Comparison of ENCODE assay signal across 11 cellular contexts in the genomic region with DNA sequence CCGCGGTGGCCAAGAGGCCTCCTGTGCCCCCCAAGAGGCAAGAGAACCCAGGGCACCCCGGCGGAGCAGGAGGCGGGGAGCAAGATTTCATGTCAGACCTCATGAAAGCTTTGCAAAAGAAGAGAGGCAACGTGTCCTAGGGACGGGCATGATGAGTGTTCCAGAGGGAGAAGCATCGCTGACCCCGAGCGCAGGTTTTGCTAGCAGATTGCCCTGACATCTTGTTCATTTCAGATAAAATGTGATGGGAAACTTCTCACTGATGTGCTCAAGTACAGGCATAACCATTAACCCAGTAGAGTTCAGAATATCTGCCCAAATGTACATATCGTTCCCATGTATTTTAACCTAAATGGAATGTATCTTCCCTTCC.
DNase-seq lines count a peak whose midpoint lies in the region; ATAC-seq and TF ChIP-seq lines count a peak whose summit lies in the region.
"Had no signal": no experiment of that assay in that cellular context is flagged by ENCODE, and none has a peak within 500 bp of the region (broad histone marks: within the 10 kb centered on the region; RNA-seq: fewer than 3 reads in every experiment).

No MANE protein-coding gene starts in this region.

- no peak overlapping the region for H4K12ac ChIP-seq in trophoblast cell (ENCODE audit: low read depth, low read length)

- H3K27me3 Mint-ChIP-seq in Calu3 (ENCODE audit: unreplicated experiment) (no peaks in the 10 kb centered on the region), HFFc6 (ENCODE audit: insufficient read depth) (no peaks in the 10 kb centered on the region)
- no peaks in the 10 kb centered on the region for H3K27me3 Mint-ChIP-seq in activated T-helper 1 cell treated with anti-CD3 and anti-CD28 coated beads, Interleukin-12 subunit alpha, Interleukin-12 subunit beta, Interleukin-2, Interleukin-4 antibody, amounts not matched to agents 30 ng/mL and 10 ng/mL and 1 ng/mL, durations not matched to agents 14 hours and 24 hours and 36 hours (ENCODE audit: insufficient read depth)
- no peaks in the 10 kb centered on the region for H3K27me3 Mint-ChIP-seq in CD4-positive, alpha-beta memory T cell

- no peaks in the 10 kb centered on the region for H3K4me1 Mint-ChIP-seq in Calu3 (ENCODE audit: low read depth, unreplicated experiment)
- H3K4me1 Mint-ChIP-seq in activated T-helper 1 cell treated with anti-CD3 and anti-CD28 coated beads, Interleukin-12 subunit alpha, Interleukin-12 subunit beta, Interleukin-2, Interleukin-4 antibody, amounts not matched to agents 30 ng/mL and 10 ng/mL and 1 ng/mL, durations not matched to agents 14 hours and 24 hours and 36 hours (ENCODE audit: low read depth) = no peaks in the 10 kb centered on the region
- H3K4me1 Mint-ChIP-seq in HFFc6 (ENCODE audit: low read depth) = no peaks in the 10 kb centered on the region
- H3K4me1 Mint-ChIP-seq in CD4-positive, alpha-beta memory T cell = no peaks in the 10 kb centered on the region

- H3K4me3 Mint-ChIP-seq in Calu3 (ENCODE audit: low read depth, unreplicated experiment) = peak overlapping the region; percentile 60
- no peak overlapping the region for H3K4me3 Mint-ChIP-seq in activated T-helper 1 cell treated with anti-CD3 and anti-CD28 coated beads, Interleukin-12 subunit alpha, Interleukin-12 subunit beta, Interleukin-2, Interleukin-4 antibody, amounts not matched to agents 30 ng/mL and 10 ng/mL and 1 ng/mL, durations not matched to agents 14 hours and 24 hours and 36 hours
- no peak overlapping the region for H3K4me3 Mint-ChIP-seq in HFFc6
- H3K4me3 Mint-ChIP-seq in CD4-positive, alpha-beta memory T cell = no peak overlapping the region

- no TSS peak for BruUV-seq in Calu3 (replicated peaks; lab: Mats Ljungman, UMichigan)

- no peak overlapping the region for H2AK5ac ChIP-seq in trophoblast cell (ENCODE audit: low read length)

- H4K20me1 ChIP-seq in fibroblast of lung (ENCODE audit: control insufficient read depth, extremely low read depth, insufficient read depth, low read length) = no peaks in the 10 kb centered on the region

- no peaks in the 10 kb centered on the region for H3K4me1 ChIP-seq in fibroblast of lung (ENCODE audit: control insufficient read depth, extremely low read depth, insufficient read depth, low read length)
- H3K4me1 ChIP-seq in trophoblast cell (ENCODE audit: control insufficient read depth in 1 of 2, insufficient read depth in 2 of 2, low read length in 2 of 2) = peaks cover 0 to 3% of the 10 kb centered on the region in 2 experiments
- H3K4me1 ChIP-seq in CD4-positive, alpha-beta memory T cell (ENCODE audit: insufficient read depth, low read length) = no peaks in the 10 kb centered on the region

- no peak overlapping the region for H3K4ac ChIP-seq in trophoblast cell (ENCODE audit: low read depth, low read length)

- no peak overlapping the region for H3K23ac ChIP-seq in trophoblast cell (ENCODE audit: low read length)

- H2BK120ac ChIP-seq in trophoblast cell (ENCODE audit: insufficient read depth, low read length, poor library complexity) = no peak overlapping the region

- no peak overlapping the region for H4K91ac ChIP-seq in trophoblast cell (ENCODE audit: low read depth, low read length)

- peak overlapping the region; percentile 77 for H4K8ac ChIP-seq in trophoblast cell (ENCODE audit: low read depth, low read length)

- peak overlapping the region in 2 of 4 experiments; percentile 30 to 34 for H3K4me3 ChIP-seq in fibroblast of lung (replicated peaks in 1 of 4; ENCODE audit: control extremely low read depth in 1 of 4, insufficient read depth in 1 of 4, low read depth in 3 of 4, low read length in 4 of 4)
- peak overlapping the region; percentile 69 for H3K4me3 ChIP-seq in trophoblast cell (ENCODE audit: low read depth, low read length)
- H3K4me3 ChIP-seq in CD4-positive, alpha-beta memory T cell (ENCODE audit: low read length in 2 of 2) = no peak overlapping the region
- H3K4me3 ChIP-seq: SK-N-MC had no signal

- no peaks in the 10 kb centered on the region for H3K9me3 ChIP-seq in fibroblast of lung (ENCODE audit: control insufficient read depth, insufficient read depth, low read depth, low read length)
- no peaks in the 10 kb centered on the region for H3K9me3 ChIP-seq in trophoblast cell (ENCODE audit: insufficient read depth, low read depth, low read length)
- no peaks in the 10 kb centered on the region for H3K9me3 ChIP-seq in CD4-positive, alpha-beta memory T cell (ENCODE audit: control insufficient read depth in 1 of 2, low read length in 2 of 2)

- no peak overlapping the region for H2BK5ac ChIP-seq in trophoblast cell (ENCODE audit: low read depth, low read length, poor library complexity)

- peak overlapping the region; percentile 13 for H3K4me2 ChIP-seq in fibroblast of lung (ENCODE audit: extremely low read depth, insufficient read depth, low read length)
- H3K4me2 ChIP-seq in trophoblast cell (ENCODE audit: low read length) = peak overlapping the region; percentile 56

- H3K9ac ChIP-seq in fibroblast of lung (ENCODE audit: insufficient read depth, low read length) (no peak overlapping the region), trophoblast cell (ENCODE audit: low read length) (no peak overlapping the region)

- H3K27me3 ChIP-seq in fibroblast of lung (ENCODE audit: control insufficient read depth, insufficient read depth, low read length) = no peaks in the 10 kb centered on the region
- H3K27me3 ChIP-seq in trophoblast cell (ENCODE audit: insufficient read depth, low read length) = no peaks in the 10 kb centered on the region
- no peaks in the 10 kb centered on the region for H3K27me3 ChIP-seq in CD4-positive, alpha-beta memory T cell (ENCODE audit: insufficient read depth, low read length)

- no peak for TF ChIP-seq CTCF in Calu3 (IDR thresholded peaks at IDR 0.05; ENCODE audit: unreplicated experiment)
- TF ChIP-seq CTCF in fibroblast of lung (conservative IDR thresholded peaks at IDR 0.05 in 1 of 2, IDR thresholded peaks at IDR 0.05 in 1 of 2; ENCODE audit: low read depth in 1 of 2, low read length in 2 of 2) = no peak
- TF ChIP-seq CTCF in HFFc6 (IDR thresholded peaks at IDR 0.05) = no peak

- H3K18ac ChIP-seq in trophoblast cell (ENCODE audit: low read length) = no peak overlapping the region

- no peak for ATAC-seq in GM21529 (IDR thresholded peaks at IDR 0.05; ENCODE audit: unreplicated experiment)

- no peak overlapping the region for H3K27ac Mint-ChIP-seq in Calu3 (ENCODE audit: unreplicated experiment)
- H3K27ac Mint-ChIP-seq in activated T-helper 1 cell treated with anti-CD3 and anti-CD28 coated beads, Interleukin-12 subunit alpha, Interleukin-12 subunit beta, Interleukin-2, Interleukin-4 antibody, amounts not matched to agents 30 ng/mL and 10 ng/mL and 1 ng/mL, durations not matched to agents 14 hours and 24 hours and 36 hours = no peak overlapping the region
- no peak overlapping the region for H3K27ac Mint-ChIP-seq in HFFc6
- no peak overlapping the region for H3K27ac Mint-ChIP-seq in CD4-positive, alpha-beta memory T cell

- no peak for DNase-seq in Calu3
- peak; percentile 48 for DNase-seq in NCI-H69 (lab: John Stamatoyannopoulos, UW)
- no peak for DNase-seq in fibroblast of lung (ENCODE audit: low read depth in 2 of 2)
- DNase-seq in trophoblast cell = no peak
- no peak for DNase-seq in activated T-helper 1 cell treated with anti-CD3 and anti-CD28 coated beads, Interleukin-12 subunit alpha, Interleukin-12 subunit beta, Interleukin-2, Interleukin-4 antibody, amounts not matched to agents 30 ng/mL and 10 ng/mL and 1 ng/mL, durations not matched to agents 14 hours and 24 hours and 36 hours (ENCODE audit: low spot score)
- no peak for DNase-seq in HFFc6
- no peak for DNase-seq in CD4-positive, alpha-beta memory T cell
- DNase-seq: activated CD4-positive, alpha-beta T cell treated with anti-CD3 and anti-CD28 coated beads, Interleukin-2, amount 50 U/mL, for 1 hour; NCI-H345 had no signal

- no peak overlapping the region for H3K14ac ChIP-seq in trophoblast cell (ENCODE audit: low read length)

- H3K9me3 Mint-ChIP-seq in Calu3 (ENCODE audit: low read depth, unreplicated experiment) (no peaks in the 10 kb centered on the region), HFFc6 (no peaks in the 10 kb centered on the region; the same call in 1 of the 2 replicates)
- H3K9me3 Mint-ChIP-seq in activated T-helper 1 cell treated with anti-CD3 and anti-CD28 coated beads, Interleukin-12 subunit alpha, Interleukin-12 subunit beta, Interleukin-2, Interleukin-4 antibody, amounts not matched to agents 30 ng/mL and 10 ng/mL and 1 ng/mL, durations not matched to agents 14 hours and 24 hours and 36 hours = peaks cover 7% of the 10 kb centered on the region
- H3K9me3 Mint-ChIP-seq in CD4-positive, alpha-beta memory T cell = peaks cover 0 to 21% (median 6%) of the 10 kb centered on the region in 8 donors

- POLR2A ChIA-PET in CD4-positive, alpha-beta memory T cell (lab: Charles Lee; ENCODE audit: partially characterized antibody) = interaction anchor here (0.5 kb wide), 1 partner anchor 1750 kb away, joined by 3 read pairs; no protein-coding TSS in a partner anchor

- no CpG with 5 or more reads among the region's 11 CpGs for WGBS in trophoblast cell (ENCODE audit: extremely low coverage, insufficient coverage, insufficient read length)

- H3K79me1 ChIP-seq in trophoblast cell (ENCODE audit: low read length) = no peaks in the 10 kb centered on the region

- peak overlapping the region; percentile 30 for H2AFZ ChIP-seq in fibroblast of lung (ENCODE audit: low read length)
- no peak overlapping the region for H2AFZ ChIP-seq in trophoblast cell (ENCODE audit: insufficient read depth, low read length, poor library complexity)

- no peak overlapping the region for H2BK12ac ChIP-seq in trophoblast cell (ENCODE audit: low read length)

- intact Hi-C loops in Calu3 (cut with micrococcal nuclease; ENCODE audit: unreplicated experiment) = no loop called here
- intact Hi-C loops in activated T-helper 1 cell treated with anti-CD3 and anti-CD28 coated beads, Interleukin-12 subunit alpha, Interleukin-12 subunit beta, Interleukin-2, Interleukin-4 antibody, amounts not matched to agents 30 ng/mL and 10 ng/mL and 1 ng/mL, durations not matched to agents 14 hours and 24 hours and 36 hours (cut with micrococcal nuclease) = no loop called here
- intact Hi-C loops in CD4-positive, alpha-beta memory T cell (cut with micrococcal nuclease) = no loop called here

- H3K36me3 ChIP-seq in fibroblast of lung (ENCODE audit: control insufficient read depth, insufficient read depth, low read length) (no peaks in the 10 kb centered on the region), trophoblast cell (ENCODE audit: control insufficient read depth in 1 of 2, insufficient read depth in 2 of 2, low read length in 2 of 2) (no peaks in the 10 kb centered on the region)
- peaks cover 46% of the 10 kb centered on the region for H3K36me3 ChIP-seq in CD4-positive, alpha-beta memory T cell (ENCODE audit: insufficient read depth, low read length)

- no peak overlapping the region for H3K27ac ChIP-seq in fibroblast of lung (ENCODE audit: insufficient read depth, low read length)
- no peak overlapping the region for H3K27ac ChIP-seq in trophoblast cell (ENCODE audit: low read depth, low read length)
- no peak overlapping the region for H3K27ac ChIP-seq in CD4-positive, alpha-beta memory T cell (ENCODE audit: low read depth, low read length)
- H3K27ac ChIP-seq: SK-N-MC had no signal

- H3K79me2 ChIP-seq in fibroblast of lung (ENCODE audit: control insufficient read depth, insufficient read depth, low read length) = no peaks in the 10 kb centered on the region
- H3K79me2 ChIP-seq in trophoblast cell (ENCODE audit: control insufficient read depth, insufficient read depth, low read length, poor library complexity) = no peaks in the 10 kb centered on the region

- CTCF ChIA-PET in Calu3 (lab: Charles Lee) = no interaction called here
- CTCF ChIA-PET in CD4-positive, alpha-beta memory T cell (lab: Charles Lee; ENCODE audit: partially characterized antibody) = no interaction called here

- no peaks in the 10 kb centered on the region for H3K36me3 Mint-ChIP-seq in Calu3 (ENCODE audit: insufficient read depth, unreplicated experiment)
- peaks cover 48% of the 10 kb centered on the region for H3K36me3 Mint-ChIP-seq in activated T-helper 1 cell treated with anti-CD3 and anti-CD28 coated beads, Interleukin-12 subunit alpha, Interleukin-12 subunit beta, Interleukin-2, Interleukin-4 antibody, amounts not matched to agents 30 ng/mL and 10 ng/mL and 1 ng/mL, durations not matched to agents 14 hours and 24 hours and 36 hours (ENCODE audit: low read depth)
- peaks cover 12% of the 10 kb centered on the region; the same call in 1 of the 2 replicates for H3K36me3 Mint-ChIP-seq in HFFc6 (ENCODE audit: low read depth)
- H3K36me3 Mint-ChIP-seq in CD4-positive, alpha-beta memory T cell = peaks cover 70 to 81% of the 10 kb centered on the region in 2 donors
